Comparison of ENCODE assay signal across 8 cellular contexts in genomic region chr22:24650884-24651283, GRCh38. TPM values are rescaled to one million over a fixed set of nuclear protein-coding genes. Genes with fewer than 3 reads are reported as not detected.
A peak's percentile ranks its signal among the peaks of the same experiment; 100 is the strongest.
DNase-seq lines count a peak whose midpoint lies in the region; ATAC-seq and TF ChIP-seq lines count a peak whose summit lies in the region.
"Not testable (repeated sequence)": the region's sequence is repeated elsewhere in the genome, so short reads cannot be mapped to it uniquely, and the experiment has no call there.

No MANE protein-coding gene starts in this region.

- not testable (repeated sequence) for H3K27ac ChIP-seq in HEK293 (ENCODE audit: extremely low read depth, low read depth, low read length); body of pancreas; neural progenitor cell

- not testable (repeated sequence) for H3K27me3 ChIP-seq in body of pancreas, neural progenitor cell

- H2AFZ ChIP-seq in neural progenitor cell (replicated peaks): peak overlapping the region; percentile 50

- POLR2A ChIA-PET in HEK293 (lab: Yijun Ruan, JAX): not testable (repeated sequence)

- H3K4me2 ChIP-seq in neural progenitor cell: not testable (repeated sequence)

- not testable (repeated sequence) for H3K9ac ChIP-seq in neural progenitor cell

- CTCF ChIA-PET in HEK293 (lab: Yijun Ruan, JAX): not testable (repeated sequence)

- not testable (repeated sequence) for H3K9me3 ChIP-seq in HEK293 (ENCODE audit: control insufficient read depth, insufficient read depth, low read depth, low read length); body of pancreas; neural progenitor cell (ENCODE audit: low read depth)

- H3K4me3 ChIP-seq in HEK293 (ENCODE audit: low read depth, low read length); body of pancreas; neural progenitor cell: not testable (repeated sequence)

- no CpG with 5 or more reads among the region's 10 CpGs for WGBS in body of pancreas, 2 donors

- not testable (repeated sequence) for H3K27me3 Mint-ChIP-seq in neural progenitor cell (ENCODE audit: insufficient read depth, low read depth); type B pancreatic cell

- TF ChIP-seq POLR2A in body of pancreas (IDR thresholded peaks at IDR 0.05): not testable (repeated sequence)

- not testable (repeated sequence) for H3F3A ChIP-seq in neural progenitor cell (ENCODE audit: low read depth)

- intact Hi-C loops in body of pancreas (cut with DNase I); left ventricle myocardium superior (cut with micrococcal nuclease): not testable (repeated sequence)

- not testable (repeated sequence) for H3K4me3 Mint-ChIP-seq in neural progenitor cell, type B pancreatic cell

- H3K9me3 Mint-ChIP-seq in neural progenitor cell, type B pancreatic cell: not testable (repeated sequence)

- H3K36me3 ChIP-seq in HEK293 (ENCODE audit: control insufficient read depth in 2 of 2, insufficient read depth in 1 of 2, low read length in 2 of 2); body of pancreas (replicated peaks in 1 of 2; ENCODE audit: insufficient read depth in 1 of 2, low read depth in 2 of 2); neural progenitor cell: not testable (repeated sequence)

- ATAC-seq in body of pancreas, left ventricle myocardium superior: not testable (repeated sequence)

- H3K36me3 Mint-ChIP-seq in neural progenitor cell, type B pancreatic cell: not testable (repeated sequence)

- not testable (repeated sequence) for TF ChIP-seq CTCF in HEK293 (tag by site-specific recombination; IDR thresholded peaks at IDR 0.05)
- TF ChIP-seq CTCF in body of pancreas (IDR thresholded peaks at IDR 0.05) (peak in 1 of 7 experiments; percentile 8), neural progenitor cell (IDR thresholded peaks at IDR 0.05) (peak; percentile 37), type B pancreatic cell (conservative IDR thresholded peaks at IDR 0.05) (peak; percentile 64)

- H3K4me1 ChIP-seq in HEK293 (ENCODE audit: control insufficient read depth, insufficient read depth, low read length); body of pancreas; neural progenitor cell: not testable (repeated sequence)

- H4K20me1 ChIP-seq in neural progenitor cell (ENCODE audit: low read depth): not testable (repeated sequence)

- peak; percentile 14 for DNase-seq in activated CD4-positive, alpha-beta T cell treated with anti-CD3 and anti-CD28 coated beads for 1 hour
- DNase-seq in activated T-cell treated with anti-CD3 and anti-CD28 coated beads for 48 hours (ENCODE audit: low read depth): peak; percentile 59
- peak; percentile 46 to 78 (median 68) for DNase-seq in body of pancreas
- DNase-seq in left ventricle myocardium superior: peak; percentile 80
- not testable (repeated sequence) for DNase-seq in neural progenitor cell (ENCODE audit: low spot score); type B pancreatic cell (ENCODE audit: extremely low spot score, unreplicated experiment)
- peak; percentile 50 to 55 for DNase-seq in stimulated activated CD4-positive, alpha-beta T cell treated with anti-CD3 and anti-CD28 coated beads, Interleukin-4, amount 100 ng/mL, for 48 hours (ENCODE audit: low read depth in 2 of 2)

- H3K79me2 ChIP-seq in neural progenitor cell (ENCODE audit: low read depth): not testable (repeated sequence)

- not testable (repeated sequence) for H3K4me1 Mint-ChIP-seq in neural progenitor cell; type B pancreatic cell (ENCODE audit: unreplicated experiment)

- H3K27ac Mint-ChIP-seq in neural progenitor cell, type B pancreatic cell: not testable (repeated sequence)

TF ChIP-seq in HEK293, 187 proteins besides CTCF, POLR2A, EP300 and RAD21:
- TF ChIP-seq ZNF654 (tag by site-specific recombination; IDR thresholded peaks at IDR 0.05; ENCODE audit: low read depth): peak; percentile 11; the same call in 1 of the 2 replicates

RNA-seq across cellular contexts. Expression of gene GGT1, which starts 47.9 kb away (rescaled TPM):
- 10 to 100 TPM; 45.4 to 58.7 TPM for total RNA-seq in body of pancreas
- 1.2 TPM for total RNA-seq in left ventricle myocardium superior
- 4.9 and 7.7 TPM in 2 replicates for total RNA-seq in neural progenitor cell (ENCODE audit: low replicate concordance)
- total RNA-seq in type B pancreatic cell (ENCODE audit: low replicate concordance): 4.2 and 8.7 TPM in 2 replicates

RNA-seq across cellular contexts. Expression of gene LRRC75B, which starts 58.0 kb away (rescaled TPM):
- total RNA-seq in body of pancreas (10 to 100 TPM; 20.8 to 33.9 TPM), left ventricle myocardium superior (6.9 TPM), neural progenitor cell (ENCODE audit: low replicate concordance) (8.2 and 19.0 TPM in 2 replicates), type B pancreatic cell (ENCODE audit: low replicate concordance) (6.5 and 18.6 TPM in 2 replicates)
